8 cellular contexts compared by ENCODE assay signal in the genomic region with DNA sequence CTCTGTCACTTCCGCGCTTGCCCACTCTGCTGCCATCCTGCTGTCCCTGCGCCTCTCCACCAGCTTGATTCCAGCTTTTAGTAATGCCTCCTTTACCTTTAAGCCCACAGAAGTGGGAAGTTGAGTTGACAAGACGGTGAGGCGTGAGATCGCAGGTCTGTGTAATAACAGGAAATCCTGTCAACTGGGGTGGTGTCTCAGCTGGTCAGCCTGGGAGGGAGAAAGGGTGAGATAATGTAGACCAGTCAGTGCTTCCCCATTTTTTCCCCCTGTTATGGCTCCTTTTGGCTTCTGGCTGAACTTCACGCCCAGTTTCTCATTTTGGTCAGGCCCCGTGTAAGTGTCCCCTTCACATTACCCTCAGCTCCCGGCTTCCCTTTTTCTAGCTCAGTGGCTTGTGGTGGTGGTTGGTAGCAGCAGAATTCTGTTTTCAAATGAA.
DNase-seq lines count a peak whose midpoint lies in the region; ATAC-seq, FAIRE-seq and TF ChIP-seq lines count a peak whose summit lies in the region.

No MANE protein-coding gene starts in this region.

- no peaks in the 10 kb centered on the region for H3K27me3 ChIP-seq in K562 (ENCODE audit: control insufficient read depth in 2 of 2, insufficient read depth in 2 of 2, low read length in 2 of 2)

- BruUV-seq in K562 (replicated peaks; lab: Mats Ljungman, UMichigan), result no TSS peak

- CTCF ChIA-PET in activated naive CD4-positive, alpha-beta T cell treated with anti-CD3 and anti-CD28 coated beads for 36 hours (lab: Charles Lee), result interaction anchor here (0.8 to 2.0 kb wide), 5 partner anchors 34 to 82 kb away, joined by 3 to 7 read pairs (median 4); no protein-coding TSS in a partner anchor
- CTCF ChIA-PET in K562 (lab: Yijun Ruan, JAX; ENCODE audit: low intra/inter-chr PET ratio), result no interaction called here

- peak overlapping the region; percentile 31; the same call in 1 of the 2 replicates for H3K4me2 ChIP-seq in K562 (ENCODE audit: insufficient read depth, low read length)

- peak overlapping the region; percentile 25 for H3K27ac Mint-ChIP-seq in activated naive CD4-positive, alpha-beta T cell treated with anti-CD3 and anti-CD28 coated beads for 36 hours

- FAIRE-seq in K562 (lab: Jason Lieb, UNC) (no peak), H54 (lab: Jason Lieb, UNC) (no peak)

- TF ChIP-seq EP300 in K562 (IDR thresholded peaks at IDR 0.05; ENCODE audit: low read length), result no peak

- no peaks in the 10 kb centered on the region for H3K79me2 ChIP-seq in K562 (ENCODE audit: control insufficient read depth, insufficient read depth, low read length)

- no peaks in the 10 kb centered on the region for H3K27me3 Mint-ChIP-seq in activated naive CD4-positive, alpha-beta T cell treated with anti-CD3 and anti-CD28 coated beads for 36 hours (ENCODE audit: low read depth)

- peaks cover 10 to 40% of the 10 kb centered on the region in 2 experiments; a peak in 4 of 5 replicates for H3K4me1 ChIP-seq in K562 (replicated peaks in 1 of 2; ENCODE audit: control insufficient read depth in 2 of 2, insufficient read depth in 2 of 2, low read length in 2 of 2)

- peak overlapping the region; percentile 25; the same call in 1 of the 3 replicates for H3K27ac ChIP-seq in K562 (ENCODE audit: extremely low read depth, low read depth, low read length)

- ATAC-seq in HG03432 (IDR thresholded peaks at IDR 0.05; ENCODE audit: unreplicated experiment), result peak; percentile 81
- peak; percentile 64 for ATAC-seq in K562
- peak; percentile 40 for ATAC-seq in sciatic nerve

- no peaks in the 10 kb centered on the region for H3K36me3 ChIP-seq in K562 (ENCODE audit: control insufficient read depth, insufficient read depth, low read length)

- intact Hi-C loops in activated naive CD4-positive, alpha-beta T cell treated with anti-CD3 and anti-CD28 coated beads for 36 hours (cut with micrococcal nuclease), result no loop called here
- intact Hi-C loops in K562 (cut with micrococcal nuclease), result no loop called here
- intact Hi-C loops in sciatic nerve (cut with DNase I), result no loop called here

- H2AFZ ChIP-seq in K562 (ENCODE audit: low read depth, low read length), result peak overlapping the region; percentile 71; the same call in 1 of the 2 replicates

- H3K4me3 ChIP-seq in K562 (no peak overlapping the region), foreskin fibroblast (ENCODE audit: low read depth in 1 of 2, low read length in 2 of 2) (no peak overlapping the region)

- no peaks in the 10 kb centered on the region for H3K9me3 Mint-ChIP-seq in activated naive CD4-positive, alpha-beta T cell treated with anti-CD3 and anti-CD28 coated beads for 36 hours

- POLR2A ChIA-PET in K562 (lab: Yijun Ruan, JAX), result interaction anchor here (0.6 to 1.6 kb wide), 4 partner anchors 9 to 163 kb away, joined by 3 to 5 read pairs (median 4); no protein-coding TSS in a partner anchor

- H3K9ac ChIP-seq in K562 (ENCODE audit: insufficient read depth in 1 of 2, low read depth in 2 of 2, low read length in 2 of 2), result peak overlapping the region in 1 of 2 experiments; percentile 54; a peak in 1 of 4 replicates

- no peak overlapping the region for H3K4me3 Mint-ChIP-seq in activated naive CD4-positive, alpha-beta T cell treated with anti-CD3 and anti-CD28 coated beads for 36 hours

- H3K4me1 Mint-ChIP-seq in activated naive CD4-positive, alpha-beta T cell treated with anti-CD3 and anti-CD28 coated beads for 36 hours (ENCODE audit: low read depth), result peaks cover 42% of the 10 kb centered on the region

- no peaks in the 10 kb centered on the region for H4K20me1 ChIP-seq in K562 (replicated peaks; ENCODE audit: control insufficient read depth, insufficient read depth, low read length)

- peaks cover 5% of the 10 kb centered on the region for H3K36me3 Mint-ChIP-seq in activated naive CD4-positive, alpha-beta T cell treated with anti-CD3 and anti-CD28 coated beads for 36 hours (ENCODE audit: low read depth)

- WGBS in K562 (ENCODE audit: insufficient coverage, low coverage, missing lambda C conversion rate), result 30% methylated on average over 9 of the region's 9 CpGs

- peak; percentile 19 for DNase-seq in activated naive CD4-positive, alpha-beta T cell treated with anti-CD3 and anti-CD28 coated beads for 36 hours
- no peak for DNase-seq in activated naive CD4-positive, alpha-beta T cell treated with Interleukin-2 at 50 U/mL for 16 hours
- DNase-seq in K562 (ENCODE audit: extremely low read depth in 1 of 4, low spot score in 3 of 4), result peak in 2 of 4 experiments; percentile 17 to 31
- no peak for DNase-seq in sciatic nerve (ENCODE audit: low spot score)
- no peak for DNase-seq in foreskin fibroblast
- no peak for DNase-seq in H54 (ENCODE audit: insufficient read length, low spot score)
- DNase-seq in AG08395 (ENCODE audit: low spot score), result no peak

- H3K9me3 ChIP-seq in K562 (replicated peaks; ENCODE audit: control insufficient read depth, insufficient read depth, low read depth, low read length), result no peaks in the 10 kb centered on the region

- no peak for TF ChIP-seq RAD21 in K562 (CRISPR knock-in tag; conservative IDR thresholded peaks at IDR 0.05 in 1 of 2, IDR thresholded peaks at IDR 0.05 in 1 of 2)

- no peak for TF ChIP-seq CTCF in K562 (IDR thresholded peaks at IDR 0.05 in 2 of 3, conservative IDR thresholded peaks at IDR 0.05 in 1 of 3; ENCODE audit: insufficient read depth in 2 of 3, low read depth in 1 of 3, low read length in 3 of 3)
- TF ChIP-seq CTCF in foreskin fibroblast (IDR thresholded peaks at IDR 0.05; ENCODE audit: low read depth, low read length), result no peak

- in situ Hi-C loops in K562 (cut with MboI), result no loop called here

- H3K9me1 ChIP-seq in K562 (ENCODE audit: control insufficient read depth, insufficient read depth, low read length), result no peaks in the 10 kb centered on the region

- TF ChIP-seq POLR2A in K562 (conservative IDR thresholded peaks at IDR 0.05), result no peak
- no peak for TF ChIP-seq POLR2A in H54 (IDR thresholded peaks at IDR 0.05; ENCODE audit: low read depth, low read length)

TF ChIP-seq in K562, 482 proteins besides CTCF, POLR2A, EP300 and RAD21 (continues in another document):
- no peak for TF ChIP-seq KDM5B (IDR thresholded peaks at IDR 0.05; ENCODE audit: insufficient replicate concordance, low read depth, low read length)
- TF ChIP-seq, protein P1, sequence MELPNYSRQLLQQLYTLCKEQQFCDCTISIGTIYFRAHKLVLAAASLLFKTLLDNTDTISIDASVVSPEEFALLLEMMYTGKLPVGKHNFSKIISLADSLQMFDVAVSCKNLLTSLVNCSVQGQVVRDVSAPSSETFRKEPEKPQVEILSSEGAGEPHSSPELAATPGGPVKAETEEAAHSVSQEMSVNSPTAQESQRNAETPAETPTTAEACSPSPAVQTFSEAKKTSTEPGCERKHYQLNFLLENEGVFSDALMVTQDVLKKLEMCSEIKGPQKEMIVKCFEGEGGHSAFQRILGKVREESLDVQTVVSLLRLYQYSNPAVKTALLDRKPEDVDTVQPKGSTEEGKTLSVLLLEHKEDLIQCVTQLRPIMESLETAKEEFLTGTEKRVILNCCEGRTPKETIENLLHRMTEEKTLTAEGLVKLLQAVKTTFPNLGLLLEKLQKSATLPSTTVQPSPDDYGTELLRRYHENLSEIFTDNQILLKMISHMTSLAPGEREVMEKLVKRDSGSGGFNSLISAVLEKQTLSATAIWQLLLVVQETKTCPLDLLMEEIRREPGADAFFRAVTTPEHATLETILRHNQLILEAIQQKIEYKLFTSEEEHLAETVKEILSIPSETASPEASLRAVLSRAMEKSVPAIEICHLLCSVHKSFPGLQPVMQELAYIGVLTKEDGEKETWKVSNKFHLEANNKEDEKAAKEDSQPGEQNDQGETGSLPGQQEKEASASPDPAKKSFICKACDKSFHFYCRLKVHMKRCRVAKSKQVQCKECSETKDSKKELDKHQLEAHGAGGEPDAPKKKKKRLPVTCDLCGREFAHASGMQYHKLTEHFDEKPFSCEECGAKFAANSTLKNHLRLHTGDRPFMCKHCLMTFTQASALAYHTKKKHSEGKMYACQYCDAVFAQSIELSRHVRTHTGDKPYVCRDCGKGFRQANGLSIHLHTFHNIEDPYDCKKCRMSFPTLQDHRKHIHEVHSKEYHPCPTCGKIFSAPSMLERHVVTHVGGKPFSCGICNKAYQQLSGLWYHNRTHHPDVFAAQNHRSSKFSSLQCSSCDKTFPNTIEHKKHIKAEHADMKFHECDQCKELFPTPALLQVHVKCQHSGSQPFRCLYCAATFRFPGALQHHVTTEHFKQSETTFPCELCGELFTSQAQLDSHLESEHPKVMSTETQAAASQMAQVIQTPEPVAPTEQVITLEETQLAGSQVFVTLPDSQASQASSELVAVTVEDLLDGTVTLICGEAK (IDR thresholded peaks at IDR 0.05), result peak; percentile 23; the same call in 1 of the 2 replicates
- TF ChIP-seq, protein P1 (CRISPR knock-in tag; IDR thresholded peaks at IDR 0.05), result no peak
